ENCODE assay signal across 8 cellular contexts in genomic region chr6:36985963-36986703, GRCh38. TPM values are rescaled to one million over a fixed set of nuclear protein-coding genes. Genes with fewer than 3 reads are reported as not detected.
DNase-seq lines count a peak whose midpoint lies in the region; ATAC-seq and TF ChIP-seq lines count a peak whose summit lies in the region.

MTCH1 (minus strand) TSS chr6:36986196; CDS start chr6:36986173, 23 bp downstream.

- H3K36me3 Mint-ChIP-seq in progenitor cell of endocrine pancreas (ENCODE audit: insufficient read depth) = no peaks in the 10 kb centered on the region

- H3K9me3 Mint-ChIP-seq in progenitor cell of endocrine pancreas (ENCODE audit: low read depth) = no peaks in the 10 kb centered on the region

- TF ChIP-seq CTCF in GM13976 (IDR thresholded peaks at IDR 0.05; ENCODE audit: borderline replicate concordance, control extremely low read depth, extremely low read depth, insufficient read depth, missing control alignments) = no peak
- TF ChIP-seq CTCF in adrenal gland (IDR thresholded peaks at IDR 0.05) = no peak
- TF ChIP-seq CTCF in heart right ventricle (IDR thresholded peaks at IDR 0.05) = no peak
- TF ChIP-seq CTCF in progenitor cell of endocrine pancreas (IDR thresholded peaks at IDR 0.05; ENCODE audit: unreplicated experiment) = no peak
- no peak for TF ChIP-seq CTCF in upper lobe of right lung (IDR thresholded peaks at IDR 0.05)

- in situ Hi-C loops in GM13976 (cut with MboI; ENCODE audit: low sequenced_read_pairs, unreplicated experiment) = no loop called here

- H3K4me3 ChIP-seq in adrenal gland (peak within 1 kb of the TSS; percentile 69 to 99 (median 84)), heart right ventricle (peak within 1 kb of the TSS; percentile 84 to 100 (median 99)), upper lobe of right lung (peak within 1 kb of the TSS; percentile 80)

- H3K9me3 ChIP-seq in adrenal gland (replicated peaks in 1 of 3) (no peaks in the 10 kb centered on the region), heart right ventricle (no peaks in the 10 kb centered on the region), upper lobe of right lung (no peaks in the 10 kb centered on the region)

- peak within 1 kb of the TSS; percentile 99 for H3K27ac Mint-ChIP-seq in progenitor cell of endocrine pancreas

- ATAC-seq in HG02759 (IDR thresholded peaks at IDR 0.05; ENCODE audit: unreplicated experiment) (peak; percentile 90), heart right ventricle (peak; percentile 93 to 97 (median 96)), upper lobe of right lung (peak; percentile 97)

- intact Hi-C loops in adrenal gland (cut with DNase I) (no loop called here), heart right ventricle (cut with DNase I) (loop anchor here in 5 of 10 donors (1.0 to 10.0 kb wide), 6 partner anchors 12 to 441 kb away; partner anchors contain the start of genes C6orf89 (in 2 of the 5) and STK38 (in 1 of the 5)), upper lobe of right lung (cut with DNase I) (loop anchor here (5.0 kb wide), 1 partner anchor 74 kb away; no protein-coding TSS in a partner anchor)

- H3K27me3 ChIP-seq in adrenal gland (no peaks in the 10 kb centered on the region), heart right ventricle (no peaks in the 10 kb centered on the region), upper lobe of right lung (no peaks in the 10 kb centered on the region)

- peak; percentile 94 for TF ChIP-seq POLR2A in adrenal gland (IDR thresholded peaks at IDR 0.05)

- peaks cover 22 to 46% of the 10 kb centered on the region in 2 donors for H3K4me1 ChIP-seq in adrenal gland (replicated peaks in 1 of 2)
- H3K4me1 ChIP-seq in heart right ventricle = peaks cover 16 to 49% (median 45%) of the 10 kb centered on the region in 9 donors
- H3K4me1 ChIP-seq in upper lobe of right lung = peaks cover 36% of the 10 kb centered on the region

- DNase-seq in GM13976 (ENCODE audit: low spot score) = peak; percentile 98
- DNase-seq in NCI-H128 (lab: John Stamatoyannopoulos, UW; ENCODE audit: unreplicated experiment) = peak; percentile 71
- peak; percentile 79 to 91 (median 81) for DNase-seq in T-helper 1 cell
- DNase-seq in adrenal gland = peak; percentile 90 to 94 (median 92)
- DNase-seq in heart right ventricle = peak; percentile 91 to 92
- DNase-seq in progenitor cell of endocrine pancreas (ENCODE audit: low spot score, unreplicated experiment) = peak; percentile 86
- peak; percentile 94 for DNase-seq in upper lobe of right lung

- 0 to 2% (median 0%) methylated on average over 15 to 90 of the region's 90 CpGs for WGBS in adrenal gland, 4 donors
- WGBS in heart right ventricle, 2 donors = 1% methylated on average over 87 to 90 of the region's 90 CpGs

- peaks cover 15% of the 10 kb centered on the region for H3K4me1 Mint-ChIP-seq in progenitor cell of endocrine pancreas (ENCODE audit: low read depth)

- peaks cover 0 to 5% of the 10 kb centered on the region in 2 donors for H3K36me3 ChIP-seq in adrenal gland (replicated peaks in 1 of 2)
- H3K36me3 ChIP-seq in heart right ventricle = peaks cover 0 to 15% (median 0%) of the 10 kb centered on the region in 9 donors
- H3K36me3 ChIP-seq in upper lobe of right lung = no peaks in the 10 kb centered on the region

- H3K27ac ChIP-seq in adrenal gland (peak within 1 kb of the TSS; percentile 52 to 100 (median 91)), heart right ventricle (peak within 1 kb of the TSS; percentile 95 to 100 (median 98)), upper lobe of right lung (peak within 1 kb of the TSS; percentile 98)

- H3K4me3 Mint-ChIP-seq in progenitor cell of endocrine pancreas (ENCODE audit: low read depth) = peak within 1 kb of the TSS; percentile 99

- peaks cover 3% of the 10 kb centered on the region for H3K27me3 Mint-ChIP-seq in progenitor cell of endocrine pancreas

RNA-seq across cellular contexts. Expression of gene MTCH1, which starts in this region (rescaled TPM):
- total RNA-seq in adrenal gland = 100 to 1,000 TPM; 260 to 523 (median 363) TPM
- 100 to 1,000 TPM; 116 to 481 (median 200) TPM for polyA plus RNA-seq in adrenal gland
- total RNA-seq in heart right ventricle = 100 to 1,000 TPM; 127 to 296 (median 156) TPM
- 100 to 1,000 TPM in 1 of 2 donors, 10 to 100 TPM in 1; 82.6 to 341 TPM for polyA plus RNA-seq in heart right ventricle
- total RNA-seq in progenitor cell of endocrine pancreas = 145 and 146 TPM in 2 replicates
- 194 TPM for total RNA-seq in upper lobe of right lung

Comparison
In these comparisons a context has a peak if more than half of its experiments do, and no peak if none do; other contexts are left out.
1. Peak in every context shown above with its lines: DNase-seq, ATAC-seq, H3K4me3 ChIP-seq and H3K27ac ChIP-seq.